Comparison of ENCODE assay signal across 23 cellular contexts in the genomic region with DNA sequence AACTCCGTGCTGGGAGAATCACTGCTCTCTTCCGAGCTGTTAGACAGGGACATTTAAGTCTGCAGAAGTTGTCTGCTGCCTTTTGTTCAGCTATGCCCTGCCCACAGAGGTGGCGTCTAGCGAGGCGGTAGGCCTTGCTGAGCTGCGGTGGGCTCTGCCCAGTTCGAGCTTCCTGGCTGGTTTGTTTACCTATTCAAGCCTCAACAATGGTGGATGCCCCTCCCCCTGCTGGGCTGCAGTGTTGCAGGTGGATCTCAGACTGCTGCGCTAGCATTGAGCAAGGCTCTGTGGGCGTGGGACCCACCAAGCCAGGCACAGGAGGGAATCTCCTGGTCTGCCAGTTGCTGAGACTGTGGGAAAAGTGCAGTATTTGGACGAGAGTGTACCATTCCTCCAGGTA. TPM values are rescaled to one million over a fixed set of nuclear protein-coding genes. Genes with fewer than 3 reads are reported as not detected.
"Had no signal": no experiment of that assay in that cellular context is flagged by ENCODE, and none has a peak within 500 bp of the region (broad histone marks: within the 10 kb centered on the region; RNA-seq: fewer than 3 reads in every experiment).

No MANE protein-coding gene starts in this region.

- H3K27ac ChIP-seq: colonic mucosa, epithelial cell of prostate, gastroesophageal sphincter, lower lobe of right lung, stomach, transverse colon, vagina had no signal

- H3K9me3 ChIP-seq: colonic mucosa, lower lobe of right lung, transverse colon, vagina had no signal

- DNase-seq: activated CD4-positive, alpha-beta T cell treated with anti-CD3 and anti-CD28 coated beads for 48 hours; activated CD8-positive, alpha-beta memory T cell treated with anti-CD3 and anti-CD28 coated beads, Interleukin-2, amount 10 ng/mL, durations not matched to agents 7 days and 5 days; activated CD8-positive, alpha-beta T cell treated with anti-CD3 and anti-CD28 coated beads for 36 hours; activated effector memory CD4-positive, alpha-beta T cell treated with anti-CD3 and anti-CD28 coated beads, Interleukin-2, amount 50 U/mL, for 16 hours; activated naive CD4-positive, alpha-beta T cell treated with anti-CD3 and anti-CD28 coated beads, Interleukin-2, amount 10 ng/mL, durations not matched to agents 7 days and 5 days; activated T-cell treated with anti-CD3 and anti-CD28 coated beads for 4 hours; amygdala; colonic mucosa; head of caudate nucleus; kidney; lower lobe of right lung; naive thymus-derived CD4-positive, alpha-beta T cell; small intestine; stimulated activated CD4-positive, alpha-beta T cell treated with anti-CD3 and anti-CD28 coated beads, Interleukin-15, amount 100 ng/mL, for 24 hours; stomach; transverse colon had no signal

- H3K4me1 ChIP-seq: colonic mucosa, gastroesophageal sphincter, lower lobe of right lung, stomach, transverse colon, vagina had no signal

- H3K27me3 ChIP-seq: colonic mucosa, gastroesophageal sphincter, stomach, transverse colon, vagina had no signal

- ATAC-seq: activated CD8-positive, alpha-beta memory T cell treated with anti-CD3 and anti-CD28 coated beads, Interleukin-2, amount 10 ng/mL, durations not matched to agents 7 days and 5 days; activated CD8-positive, alpha-beta T cell treated with anti-CD3 and anti-CD28 coated beads for 36 hours; gastroesophageal sphincter; left lobe of liver; lower lobe of right lung; naive thymus-derived CD4-positive, alpha-beta T cell; sciatic nerve; stimulated activated memory B cell treated with anti-CD40 and anti-IgM and Interleukin-4, amounts not matched to agents 10 μg/mL and 1 μg/mL and 100 μg/mL, for 72 hours had no signal

- H3K4me3 ChIP-seq: colonic mucosa, gastroesophageal sphincter, lower lobe of right lung, stomach, transverse colon, vagina had no signal

- H3K36me3 ChIP-seq: colonic mucosa, gastroesophageal sphincter, lower lobe of right lung, stomach, transverse colon, vagina had no signal

- FAIRE-seq: bronchial epithelial cell, kidney, small intestine had no signal

RNA-seq across cellular contexts. Expression of a gene that starts 43.7 kb away (rescaled TPM):
- polyA plus RNA-seq: naive thymus-derived CD4-positive, alpha-beta T cell had no signal
